Comparison of ENCODE assay signal across 1 cellular context in the genomic region with DNA sequence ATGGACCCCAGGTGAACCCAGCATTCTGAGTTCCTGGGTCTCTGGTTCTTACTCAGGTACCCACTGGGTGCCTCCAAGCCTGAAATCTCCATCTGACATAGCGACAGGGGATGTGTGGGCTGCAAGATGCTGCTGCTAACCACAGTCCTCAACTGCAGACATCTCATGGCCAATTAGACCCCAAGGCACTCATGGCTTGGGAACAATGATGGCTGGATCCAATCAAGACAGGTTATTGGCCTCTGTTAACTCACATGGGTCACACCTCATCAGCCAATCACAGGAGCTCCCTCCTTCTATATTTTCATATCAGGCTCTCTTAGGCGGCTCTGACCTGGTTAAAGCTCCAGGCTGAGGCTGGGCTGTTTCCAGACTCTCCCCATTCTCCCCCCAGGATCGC.
TF ChIP-seq lines count a peak whose summit lies in the region.

No MANE protein-coding gene starts in this region.

TF ChIP-seq in H1, 55 proteins besides CTCF, POLR2A, EP300 and RAD21:
- TF ChIP-seq, protein P1, sequence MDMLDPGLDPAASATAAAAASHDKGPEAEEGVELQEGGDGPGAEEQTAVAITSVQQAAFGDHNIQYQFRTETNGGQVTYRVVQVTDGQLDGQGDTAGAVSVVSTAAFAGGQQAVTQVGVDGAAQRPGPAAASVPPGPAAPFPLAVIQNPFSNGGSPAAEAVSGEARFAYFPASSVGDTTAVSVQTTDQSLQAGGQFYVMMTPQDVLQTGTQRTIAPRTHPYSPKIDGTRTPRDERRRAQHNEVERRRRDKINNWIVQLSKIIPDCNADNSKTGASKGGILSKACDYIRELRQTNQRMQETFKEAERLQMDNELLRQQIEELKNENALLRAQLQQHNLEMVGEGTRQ (IDR thresholded peaks at IDR 0.05; ENCODE audit: low read length), result 0 out of 2 replicates have a peak, but pooled peaks have one; percentile 16
- TF ChIP-seq, protein P2, sequence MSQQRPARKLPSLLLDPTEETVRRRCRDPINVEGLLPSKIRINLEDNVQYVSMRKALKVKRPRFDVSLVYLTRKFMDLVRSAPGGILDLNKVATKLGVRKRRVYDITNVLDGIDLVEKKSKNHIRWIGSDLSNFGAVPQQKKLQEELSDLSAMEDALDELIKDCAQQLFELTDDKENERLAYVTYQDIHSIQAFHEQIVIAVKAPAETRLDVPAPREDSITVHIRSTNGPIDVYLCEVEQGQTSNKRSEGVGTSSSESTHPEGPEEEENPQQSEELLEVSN (IDR thresholded peaks at IDR 0.05), result peak; percentile 99
- TF ChIP-seq RFX5 (IDR thresholded peaks at IDR 0.05; ENCODE audit: borderline replicate concordance, low read depth, low read length), result no peak
- TF ChIP-seq, protein P3, sequence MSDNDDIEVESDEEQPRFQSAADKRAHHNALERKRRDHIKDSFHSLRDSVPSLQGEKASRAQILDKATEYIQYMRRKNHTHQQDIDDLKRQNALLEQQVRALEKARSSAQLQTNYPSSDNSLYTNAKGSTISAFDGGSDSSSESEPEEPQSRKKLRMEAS (IDR thresholded peaks at IDR 0.05), result peak; percentile 66
